In genomic region chr5:28374492-28374934, GRCh38 we compare ENCODE assay signal across 16 cellular contexts.
DNase-seq lines count a peak whose midpoint lies in the region; ATAC-seq and TF ChIP-seq lines count a peak whose summit lies in the region.
"Had no signal": no experiment of that assay in that cellular context is flagged by ENCODE, and none has a peak within 500 bp of the region (broad histone marks: within the 10 kb centered on the region; RNA-seq: fewer than 3 reads in every experiment).

No MANE protein-coding gene starts in this region.

- DNase-seq in HT1080 (ENCODE audit: low read depth) (peak; percentile 47), NCI-H510A (lab: John Stamatoyannopoulos, UW) (peak; percentile 17), astrocyte of the hippocampus (ENCODE audit: low read depth, low spot score) (peak; percentile 74), renal cortical epithelial cell (ENCODE audit: low read depth) (peak; percentile 59), NCI-H2029 treated with DMSO at 0.1 percent for 48 hours (lab: John Stamatoyannopoulos, UW) (no peak)
- DNase-seq: activated naive CD4-positive, alpha-beta T cell; CD4-positive, alpha-beta memory T cell; central memory CD4-positive, alpha-beta T cell; glutamatergic neuron; Karpas-422; left ventricle myocardium inferior; nephron progenitor cell; SHP77 treated with DMSO at 0.1 percent for 48 hours; small intestine had no signal

- no peak for ATAC-seq in GM21515 (IDR thresholded peaks at IDR 0.05; ENCODE audit: unreplicated experiment)
- no peak for ATAC-seq in GM18505 (IDR thresholded peaks at IDR 0.05; ENCODE audit: unreplicated experiment)

- no peak for TF ChIP-seq POLR2A in GM18505 (IDR thresholded peaks at IDR 0.05; ENCODE audit: borderline replicate concordance, extremely low read depth, insufficient read depth, insufficient read length)
